Comparison of ENCODE assay signal across 15 cellular contexts in genomic region chr1:89540406-89540970, GRCh38. TPM values are rescaled to one million over a fixed set of nuclear protein-coding genes. Genes with fewer than 3 reads are reported as not detected.
DNase-seq lines count a peak whose midpoint lies in the region; ATAC-seq lines count a peak whose summit lies in the region.
"Had no signal": no experiment of that assay in that cellular context is flagged by ENCODE, and none has a peak within 500 bp of the region (broad histone marks: within the 10 kb centered on the region; RNA-seq: fewer than 3 reads in every experiment).

No MANE protein-coding gene starts in this region.

- no peaks in the 10 kb centered on the region for H3K27me3 ChIP-seq in mesenchymal stem cell (ENCODE audit: control insufficient read depth in 1 of 2, insufficient read depth in 1 of 2, low read length in 2 of 2)
- H3K27me3 ChIP-seq: cardiac muscle cell, MG63 had no signal

- H3K14ac ChIP-seq in mesenchymal stem cell (ENCODE audit: low read length in 2 of 2), result no peak overlapping the region

- H2BK12ac ChIP-seq in mesenchymal stem cell (ENCODE audit: low read length in 2 of 2), result no peak overlapping the region

- H3K23ac ChIP-seq in mesenchymal stem cell (ENCODE audit: low read length in 2 of 2), result no peak overlapping the region

- H3K27me3 Mint-ChIP-seq in activated T-cell treated with anti-CD3 and anti-CD28 coated beads, Interleukin-2, amount 50 U/mL, for 4 hours (ENCODE audit: low read depth), result no peaks in the 10 kb centered on the region
- no peaks in the 10 kb centered on the region for H3K27me3 Mint-ChIP-seq in activated naive CD8-positive, alpha-beta T cell treated with anti-CD3 and anti-CD28 coated beads, Interleukin-2, amount 50 U/mL, for 24 hours
- H3K27me3 Mint-ChIP-seq: activated B cell treated with CpG ODN at 0.5 μM for 24 hours had no signal

- no peak overlapping the region for H3K4me2 ChIP-seq in mesenchymal stem cell (ENCODE audit: low read length, poor library complexity, severe bottlenecking)

- H3K4ac ChIP-seq in mesenchymal stem cell (ENCODE audit: low read depth in 1 of 2, low read length in 2 of 2), result no peak overlapping the region

- no peak for DNase-seq in activated T-cell treated with anti-CD3 and anti-CD28 coated beads, Interleukin-2, amount 50 U/mL, for 4 hours
- DNase-seq in activated T-cell treated with anti-CD3 and anti-CD28 coated beads for 4 hours (no peak), NCI-H82 (lab: John Stamatoyannopoulos, UW) (peak; percentile 44), mesenchymal stem cell (no peak), NCI-H1436 treated with DMSO at 0.1 percent for 48 hours (lab: John Stamatoyannopoulos, UW) (no peak)
- DNase-seq in activated naive CD8-positive, alpha-beta T cell treated with anti-CD3 and anti-CD28 coated beads, Interleukin-2, amount 50 U/mL, for 24 hours, result peak; percentile 28
- no peak for DNase-seq in stimulated activated effector memory CD8-positive, alpha-beta T cell treated with anti-CD3 and anti-CD28 coated beads, Interleukin-12 subunit alpha, Interleukin-12 subunit beta, amount 100 ng/mL, for 72 hours (ENCODE audit: low spot score in 2 of 2)
- DNase-seq: activated B cell treated with CpG ODN at 0.5 μM for 24 hours, activated gamma-delta T cell, DMS53, islet precursor cell, MG63, SIG-M5 had no signal

- no peaks in the 10 kb centered on the region for H3K4me1 ChIP-seq in mesenchymal stem cell (ENCODE audit: control insufficient read depth, insufficient read depth, low read depth, low read length)

- H4K91ac ChIP-seq in mesenchymal stem cell (ENCODE audit: low read length), result no peak overlapping the region

- H3K9me3 Mint-ChIP-seq in activated T-cell treated with anti-CD3 and anti-CD28 coated beads, Interleukin-2, amount 50 U/mL, for 4 hours, result peaks cover 3% of the 10 kb centered on the region
- H3K9me3 Mint-ChIP-seq in activated naive CD8-positive, alpha-beta T cell treated with anti-CD3 and anti-CD28 coated beads, Interleukin-2, amount 50 U/mL, for 24 hours, result peaks cover 4% of the 10 kb centered on the region
- no peaks in the 10 kb centered on the region for H3K9me3 Mint-ChIP-seq in stimulated activated effector memory CD8-positive, alpha-beta T cell treated with anti-CD3 and anti-CD28 coated beads, Interleukin-12 subunit alpha, Interleukin-12 subunit beta, amount 100 ng/mL, for 72 hours
- H3K9me3 Mint-ChIP-seq: activated B cell treated with CpG ODN at 0.5 μM for 24 hours had no signal

- H2BK15ac ChIP-seq in mesenchymal stem cell (ENCODE audit: low read depth, poor library complexity, severe bottlenecking), result no peak overlapping the region

- no peak overlapping the region for H2BK5ac ChIP-seq in mesenchymal stem cell (ENCODE audit: low read depth, low read length, poor library complexity, severe bottlenecking)

- H3K18ac ChIP-seq in mesenchymal stem cell (ENCODE audit: low read depth in 1 of 2, low read length in 2 of 2), result no peak overlapping the region

- no peak overlapping the region for H3K27ac ChIP-seq in mesenchymal stem cell (ENCODE audit: low read length, poor library complexity, severe bottlenecking)
- H3K27ac ChIP-seq: cardiac muscle cell had no signal

- peak overlapping the region; percentile 73 for H3K4me3 Mint-ChIP-seq in activated T-cell treated with anti-CD3 and anti-CD28 coated beads, Interleukin-2, amount 50 U/mL, for 4 hours
- peak overlapping the region; percentile 65 for H3K4me3 Mint-ChIP-seq in activated naive CD8-positive, alpha-beta T cell treated with anti-CD3 and anti-CD28 coated beads, Interleukin-2, amount 50 U/mL, for 24 hours
- H3K4me3 Mint-ChIP-seq in stimulated activated effector memory CD8-positive, alpha-beta T cell treated with anti-CD3 and anti-CD28 coated beads, Interleukin-12 subunit alpha, Interleukin-12 subunit beta, amount 100 ng/mL, for 72 hours, result peak overlapping the region; percentile 58
- H3K4me3 Mint-ChIP-seq: activated B cell treated with CpG ODN at 0.5 μM for 24 hours had no signal

- H3K4me3 ChIP-seq in mesenchymal stem cell (ENCODE audit: insufficient read depth in 1 of 2, low read depth in 1 of 2, low read length in 2 of 2), result no peak overlapping the region
- H3K4me3 ChIP-seq: cardiac muscle cell, MG63 had no signal

- H3K36me3 Mint-ChIP-seq in activated T-cell treated with anti-CD3 and anti-CD28 coated beads, Interleukin-2, amount 50 U/mL, for 4 hours (ENCODE audit: insufficient read depth), result peaks cover 48% of the 10 kb centered on the region
- peaks cover 61% of the 10 kb centered on the region for H3K36me3 Mint-ChIP-seq in activated naive CD8-positive, alpha-beta T cell treated with anti-CD3 and anti-CD28 coated beads, Interleukin-2, amount 50 U/mL, for 24 hours (ENCODE audit: low read depth)
- peaks cover 68% of the 10 kb centered on the region for H3K36me3 Mint-ChIP-seq in stimulated activated effector memory CD8-positive, alpha-beta T cell treated with anti-CD3 and anti-CD28 coated beads, Interleukin-12 subunit alpha, Interleukin-12 subunit beta, amount 100 ng/mL, for 72 hours

- H3K4me1 Mint-ChIP-seq in activated T-cell treated with anti-CD3 and anti-CD28 coated beads, Interleukin-2, amount 50 U/mL, for 4 hours (ENCODE audit: low read depth), result peaks cover 76% of the 10 kb centered on the region
- peaks cover 86% of the 10 kb centered on the region for H3K4me1 Mint-ChIP-seq in activated naive CD8-positive, alpha-beta T cell treated with anti-CD3 and anti-CD28 coated beads, Interleukin-2, amount 50 U/mL, for 24 hours
- peaks cover 60% of the 10 kb centered on the region for H3K4me1 Mint-ChIP-seq in stimulated activated effector memory CD8-positive, alpha-beta T cell treated with anti-CD3 and anti-CD28 coated beads, Interleukin-12 subunit alpha, Interleukin-12 subunit beta, amount 100 ng/mL, for 72 hours

- peaks cover 3% of the 10 kb centered on the region for H3K79me1 ChIP-seq in mesenchymal stem cell (replicated peaks; ENCODE audit: low read length, poor library complexity, severe bottlenecking)

- no peak overlapping the region for H2AFZ ChIP-seq in mesenchymal stem cell (ENCODE audit: low read depth, low read length)

- WGBS in mesenchymal stem cell, result 96% methylated on average over 3 of the region's 4 CpGs

- no peak overlapping the region for H3K9ac ChIP-seq in mesenchymal stem cell (ENCODE audit: low read length)

- H4K8ac ChIP-seq in mesenchymal stem cell (ENCODE audit: low read length), result no peak overlapping the region

- no peak overlapping the region for H2BK120ac ChIP-seq in mesenchymal stem cell (ENCODE audit: low read depth, low read length)

- H2AK5ac ChIP-seq in mesenchymal stem cell (ENCODE audit: low read length, severe bottlenecking), result no peak overlapping the region

- no peaks in the 10 kb centered on the region for H3K36me3 ChIP-seq in mesenchymal stem cell (ENCODE audit: control insufficient read depth in 1 of 2, insufficient read depth in 2 of 2, low read depth in 1 of 2, low read length in 2 of 2)
- H3K36me3 ChIP-seq: cardiac muscle cell, MG63 had no signal

- peak; percentile 42 to 57 for ATAC-seq in activated T-cell treated with anti-CD3 and anti-CD28 coated beads, Interleukin-2, amount 50 U/mL, for 4 hours
- ATAC-seq in activated naive CD8-positive, alpha-beta T cell treated with anti-CD3 and anti-CD28 coated beads, Interleukin-2, amount 50 U/mL, for 24 hours, result peak; percentile 89
- ATAC-seq in stimulated activated effector memory CD8-positive, alpha-beta T cell treated with anti-CD3 and anti-CD28 coated beads, Interleukin-12 subunit alpha, Interleukin-12 subunit beta, amount 100 ng/mL, for 72 hours, result peak; percentile 68
- ATAC-seq in GM21381 (IDR thresholded peaks at IDR 0.05; ENCODE audit: unreplicated experiment), result no peak

- H3K27ac Mint-ChIP-seq in activated naive CD8-positive, alpha-beta T cell treated with anti-CD3 and anti-CD28 coated beads, Interleukin-2, amount 50 U/mL, for 24 hours, result peak overlapping the region; percentile 95
- H3K27ac Mint-ChIP-seq in stimulated activated effector memory CD8-positive, alpha-beta T cell treated with anti-CD3 and anti-CD28 coated beads, Interleukin-12 subunit alpha, Interleukin-12 subunit beta, amount 100 ng/mL, for 72 hours, result peak overlapping the region; percentile 86
- H3K27ac Mint-ChIP-seq: activated B cell treated with CpG ODN at 0.5 μM for 24 hours had no signal

- H3K9me3 ChIP-seq in mesenchymal stem cell (ENCODE audit: control insufficient read depth, low read length), result no peaks in the 10 kb centered on the region
- H3K9me3 ChIP-seq: MG63 had no signal

RNA-seq across cellular contexts. Expression of gene LRRC8B, which starts 15.9 kb away (rescaled TPM):
- total RNA-seq in activated T-cell treated with anti-CD3 and anti-CD28 coated beads, Interleukin-2, amount 50 U/mL, for 4 hours, result 10 to 100 TPM; 71.5 to 81.9 (median 73.0) TPM
- 2.2 TPM for polyA plus RNA-seq in mesenchymal stem cell (2013, experiment 1 of 2)
- polyA plus RNA-seq in mesenchymal stem cell (2013, experiment 2 of 2), result 2.2 TPM

Comparison
In these comparisons a context has a peak if more than half of its experiments do, and no peak if none do; other contexts are left out.
1. DNase-seq: peak in NCI-H82 (single experiment) and activated naive CD8-positive, alpha-beta T cell treated with anti-CD3 and anti-CD28 coated beads, Interleukin-2, amount 50 U/mL, for 24 hours (single experiment); none in activated T-cell treated with anti-CD3 and anti-CD28 coated beads, Interleukin-2, amount 50 U/mL, for 4 hours (single experiment), activated T-cell treated with anti-CD3 and anti-CD28 coated beads for 4 hours (single experiment), stimulated activated effector memory CD8-positive, alpha-beta T cell treated with anti-CD3 and anti-CD28 coated beads, Interleukin-12 subunit alpha, Interleukin-12 subunit beta, amount 100 ng/mL, for 72 hours (0 of 2), mesenchymal stem cell (single experiment) and NCI-H1436 treated with DMSO at 0.1 percent for 48 hours (single experiment).
2. Peak in every context shown above with its lines, with median percentiles within 50 percentile points of each other: H3K4me3 Mint-ChIP-seq.